In the genomic region with DNA sequence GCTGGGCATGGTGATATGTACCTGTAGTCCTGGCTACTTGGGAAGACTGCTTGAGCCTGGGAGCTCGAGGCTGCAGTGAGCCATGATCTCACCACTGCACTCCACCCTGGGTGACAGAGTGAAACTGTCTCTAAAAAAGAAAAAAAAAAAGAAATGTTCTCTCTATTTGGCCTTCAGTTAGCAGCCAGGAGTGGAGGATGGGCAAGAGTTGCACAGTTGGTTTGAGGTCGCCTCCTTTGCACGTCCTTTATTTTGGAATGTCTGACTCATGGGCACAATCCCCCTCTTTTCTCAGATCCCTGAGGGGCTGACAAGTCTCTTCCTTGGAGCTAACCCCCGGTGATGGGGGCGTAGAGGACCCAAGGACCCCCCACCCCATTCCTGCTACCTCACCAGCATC, we compare ENCODE assay signal across 1 cellular context.
TF ChIP-seq lines count a peak whose summit lies in the region.

No MANE protein-coding gene starts in this region.

TF ChIP-seq in HepG2, 621 proteins besides CTCF, POLR2A, EP300 and RAD21:
- TF ChIP-seq, protein P1, sequence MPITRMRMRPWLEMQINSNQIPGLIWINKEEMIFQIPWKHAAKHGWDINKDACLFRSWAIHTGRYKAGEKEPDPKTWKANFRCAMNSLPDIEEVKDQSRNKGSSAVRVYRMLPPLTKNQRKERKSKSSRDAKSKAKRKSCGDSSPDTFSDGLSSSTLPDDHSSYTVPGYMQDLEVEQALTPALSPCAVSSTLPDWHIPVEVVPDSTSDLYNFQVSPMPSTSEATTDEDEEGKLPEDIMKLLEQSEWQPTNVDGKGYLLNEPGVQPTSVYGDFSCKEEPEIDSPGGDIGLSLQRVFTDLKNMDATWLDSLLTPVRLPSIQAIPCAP (CRISPR knock-in tag; IDR thresholded peaks at IDR 0.05; ENCODE audit: low read depth): no peak
- TF ChIP-seq ZNF720 (CRISPR knock-in tag; IDR thresholded peaks at IDR 0.05): no peak
- TF ChIP-seq ZNF354B (CRISPR knock-in tag; IDR thresholded peaks at IDR 0.05): no peak
- TF ChIP-seq, protein P2, sequence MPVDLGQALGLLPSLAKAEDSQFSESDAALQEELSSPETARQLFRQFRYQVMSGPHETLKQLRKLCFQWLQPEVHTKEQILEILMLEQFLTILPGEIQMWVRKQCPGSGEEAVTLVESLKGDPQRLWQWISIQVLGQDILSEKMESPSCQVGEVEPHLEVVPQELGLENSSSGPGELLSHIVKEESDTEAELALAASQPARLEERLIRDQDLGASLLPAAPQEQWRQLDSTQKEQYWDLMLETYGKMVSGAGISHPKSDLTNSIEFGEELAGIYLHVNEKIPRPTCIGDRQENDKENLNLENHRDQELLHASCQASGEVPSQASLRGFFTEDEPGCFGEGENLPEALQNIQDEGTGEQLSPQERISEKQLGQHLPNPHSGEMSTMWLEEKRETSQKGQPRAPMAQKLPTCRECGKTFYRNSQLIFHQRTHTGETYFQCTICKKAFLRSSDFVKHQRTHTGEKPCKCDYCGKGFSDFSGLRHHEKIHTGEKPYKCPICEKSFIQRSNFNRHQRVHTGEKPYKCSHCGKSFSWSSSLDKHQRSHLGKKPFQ (CRISPR knock-in tag; IDR thresholded peaks at IDR 0.05; ENCODE audit: insufficient replicate concordance): no peak
- TF ChIP-seq DMAP1 (CRISPR knock-in tag; IDR thresholded peaks at IDR 0.05): no peak
- TF ChIP-seq ZNF839 (CRISPR knock-in tag; IDR thresholded peaks at IDR 0.05; ENCODE audit: borderline replicate concordance): no peak
- TF ChIP-seq, protein P3, sequence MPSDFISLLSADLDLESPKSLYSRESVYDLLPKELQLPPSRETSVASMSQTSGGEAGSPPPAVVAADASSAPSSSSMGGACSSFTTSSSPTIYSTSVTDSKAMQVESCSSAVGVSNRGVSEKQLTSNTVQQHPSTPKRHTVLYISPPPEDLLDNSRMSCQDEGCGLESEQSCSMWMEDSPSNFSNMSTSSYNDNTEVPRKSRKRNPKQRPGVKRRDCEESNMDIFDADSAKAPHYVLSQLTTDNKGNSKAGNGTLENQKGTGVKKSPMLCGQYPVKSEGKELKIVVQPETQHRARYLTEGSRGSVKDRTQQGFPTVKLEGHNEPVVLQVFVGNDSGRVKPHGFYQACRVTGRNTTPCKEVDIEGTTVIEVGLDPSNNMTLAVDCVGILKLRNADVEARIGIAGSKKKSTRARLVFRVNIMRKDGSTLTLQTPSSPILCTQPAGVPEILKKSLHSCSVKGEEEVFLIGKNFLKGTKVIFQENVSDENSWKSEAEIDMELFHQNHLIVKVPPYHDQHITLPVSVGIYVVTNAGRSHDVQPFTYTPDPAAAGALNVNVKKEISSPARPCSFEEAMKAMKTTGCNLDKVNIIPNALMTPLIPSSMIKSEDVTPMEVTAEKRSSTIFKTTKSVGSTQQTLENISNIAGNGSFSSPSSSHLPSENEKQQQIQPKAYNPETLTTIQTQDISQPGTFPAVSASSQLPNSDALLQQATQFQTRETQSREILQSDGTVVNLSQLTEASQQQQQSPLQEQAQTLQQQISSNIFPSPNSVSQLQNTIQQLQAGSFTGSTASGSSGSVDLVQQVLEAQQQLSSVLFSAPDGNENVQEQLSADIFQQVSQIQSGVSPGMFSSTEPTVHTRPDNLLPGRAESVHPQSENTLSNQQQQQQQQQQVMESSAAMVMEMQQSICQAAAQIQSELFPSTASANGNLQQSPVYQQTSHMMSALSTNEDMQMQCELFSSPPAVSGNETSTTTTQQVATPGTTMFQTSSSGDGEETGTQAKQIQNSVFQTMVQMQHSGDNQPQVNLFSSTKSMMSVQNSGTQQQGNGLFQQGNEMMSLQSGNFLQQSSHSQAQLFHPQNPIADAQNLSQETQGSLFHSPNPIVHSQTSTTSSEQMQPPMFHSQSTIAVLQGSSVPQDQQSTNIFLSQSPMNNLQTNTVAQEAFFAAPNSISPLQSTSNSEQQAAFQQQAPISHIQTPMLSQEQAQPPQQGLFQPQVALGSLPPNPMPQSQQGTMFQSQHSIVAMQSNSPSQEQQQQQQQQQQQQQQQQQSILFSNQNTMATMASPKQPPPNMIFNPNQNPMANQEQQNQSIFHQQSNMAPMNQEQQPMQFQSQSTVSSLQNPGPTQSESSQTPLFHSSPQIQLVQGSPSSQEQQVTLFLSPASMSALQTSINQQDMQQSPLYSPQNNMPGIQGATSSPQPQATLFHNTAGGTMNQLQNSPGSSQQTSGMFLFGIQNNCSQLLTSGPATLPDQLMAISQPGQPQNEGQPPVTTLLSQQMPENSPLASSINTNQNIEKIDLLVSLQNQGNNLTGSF (CRISPR knock-in tag; IDR thresholded peaks at IDR 0.05): no peak
- no peak for TF ChIP-seq DNMT3B (CRISPR knock-in tag; conservative IDR thresholded peaks at IDR 0.05)
- TF ChIP-seq, protein P4, sequence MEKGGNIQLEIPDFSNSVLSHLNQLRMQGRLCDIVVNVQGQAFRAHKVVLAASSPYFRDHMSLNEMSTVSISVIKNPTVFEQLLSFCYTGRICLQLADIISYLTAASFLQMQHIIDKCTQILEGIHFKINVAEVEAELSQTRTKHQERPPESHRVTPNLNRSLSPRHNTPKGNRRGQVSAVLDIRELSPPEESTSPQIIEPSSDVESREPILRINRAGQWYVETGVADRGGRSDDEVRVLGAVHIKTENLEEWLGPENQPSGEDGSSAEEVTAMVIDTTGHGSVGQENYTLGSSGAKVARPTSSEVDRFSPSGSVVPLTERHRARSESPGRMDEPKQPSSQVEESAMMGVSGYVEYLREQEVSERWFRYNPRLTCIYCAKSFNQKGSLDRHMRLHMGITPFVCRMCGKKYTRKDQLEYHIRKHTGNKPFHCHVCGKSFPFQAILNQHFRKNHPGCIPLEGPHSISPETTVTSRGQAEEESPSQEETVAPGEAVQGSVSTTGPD (CRISPR knock-in tag; IDR thresholded peaks at IDR 0.05): no peak
- TF ChIP-seq ZNF496 (CRISPR knock-in tag; IDR thresholded peaks at IDR 0.05; ENCODE audit: insufficient replicate concordance): no peak
- no peak for TF ChIP-seq ZSCAN30 (CRISPR knock-in tag; IDR thresholded peaks at IDR 0.05)
- TF ChIP-seq SAFB2 (CRISPR knock-in tag; IDR thresholded peaks at IDR 0.05; ENCODE audit: borderline replicate concordance, low read depth): no peak
- no peak for TF ChIP-seq TBP (CRISPR knock-in tag; IDR thresholded peaks at IDR 0.05)
- TF ChIP-seq RBM22 (optimal IDR thresholded peaks at IDR 0.05; ENCODE audit: low read length): no peak
- no peak for TF ChIP-seq MXD4 (CRISPR knock-in tag; IDR thresholded peaks at IDR 0.05)
- no peak for TF ChIP-seq AKAP8 (CRISPR knock-in tag; IDR thresholded peaks at IDR 0.05)
- no peak for TF ChIP-seq U2AF1 (optimal IDR thresholded peaks at IDR 0.05; ENCODE audit: low read depth, low read length)
- no peak for TF ChIP-seq MZF1 (CRISPR knock-in tag; IDR thresholded peaks at IDR 0.05; ENCODE audit: borderline replicate concordance)
- TF ChIP-seq, protein P5, sequence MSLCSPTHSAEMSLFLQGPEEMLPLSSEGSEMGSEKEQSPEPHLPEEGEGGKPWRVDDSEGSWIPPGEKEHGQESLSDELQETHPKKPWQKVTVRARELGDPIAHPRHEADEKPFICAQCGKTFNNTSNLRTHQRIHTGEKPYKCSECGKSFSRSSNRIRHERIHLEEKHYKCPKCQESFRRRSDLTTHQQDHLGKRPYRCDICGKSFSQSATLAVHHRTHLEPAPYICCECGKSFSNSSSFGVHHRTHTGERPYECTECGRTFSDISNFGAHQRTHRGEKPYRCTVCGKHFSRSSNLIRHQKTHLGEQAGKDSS (CRISPR knock-in tag; IDR thresholded peaks at IDR 0.05; ENCODE audit: borderline replicate concordance, low read depth): no peak
- TF ChIP-seq ADNP (CRISPR knock-in tag; IDR thresholded peaks at IDR 0.05): no peak
